8 cellular contexts compared by ENCODE assay signal in genomic region chr4:2930821-2931764, GRCh38. TPM values are rescaled to one million over a fixed set of nuclear protein-coding genes. Genes with fewer than 3 reads are reported as not detected.
DNase-seq lines count a peak whose midpoint lies in the region; ATAC-seq and TF ChIP-seq lines count a peak whose summit lies in the region.

No MANE protein-coding gene starts in this region.

- no peaks in the 10 kb centered on the region for H3K27me3 ChIP-seq in gastrocnemius medialis

- no peaks in the 10 kb centered on the region for H3K79me2 ChIP-seq in OCI-LY7 (ENCODE audit: insufficient read depth, low read depth, low read length)

- intact Hi-C loops in OCI-LY7 (cut with micrococcal nuclease; ENCODE audit: unreplicated experiment) = loop anchor here (1.0 to 10.0 kb wide), 5 partner anchors 79 to 466 kb away; partner anchors contain the start of gene RNF4
- intact Hi-C loops in gastrocnemius medialis (cut with DNase I; ENCODE audit: low total_unique reads) = no loop called here

- TSS peak; percentile 63 for BruUV-seq in OCI-LY7 (replicated peaks; lab: Mats Ljungman, UMichigan)

- POLR2A ChIA-PET in OCI-LY7 (lab: Charles Lee) = interaction anchor here (0.5 to 0.8 kb wide), 2 partner anchors 145 to 400 kb away, joined by 3 read pairs; no protein-coding TSS in a partner anchor

- in situ Hi-C loops in gastrocnemius medialis (cut with MboI; ENCODE audit: low sequenced_read_pairs in 4 of 4) = loop anchor here in 1 of 4 donors (25.0 kb wide), 1 partner anchor 169 kb away; the partner anchor contains the start of gene TNIP2

- TF ChIP-seq POLR2A in gastrocnemius medialis (IDR thresholded peaks at IDR 0.05) = no peak

- ATAC-seq in gastrocnemius medialis (no peak), GM21447 (IDR thresholded peaks at IDR 0.05; ENCODE audit: unreplicated experiment) (no peak), HG03045 (IDR thresholded peaks at IDR 0.05; ENCODE audit: unreplicated experiment) (no peak)

- no peaks in the 10 kb centered on the region for H3K9me2 ChIP-seq in OCI-LY7 (ENCODE audit: insufficient read depth, low read length)

- H3K4me3 ChIP-seq in OCI-LY7 (ENCODE audit: low read depth, low read length, poor library complexity, severe bottlenecking) (peak overlapping the region; percentile 23), fibroblast of the aortic adventitia (ENCODE audit: low read depth, low read length) (no peak overlapping the region), gastrocnemius medialis (no peak overlapping the region)

- TF ChIP-seq CTCF in GM12873 (IDR thresholded peaks at IDR 0.05; ENCODE audit: insufficient read depth, low read depth, low read length, missing control alignments) (peak; percentile 39), OCI-LY7 (conservative IDR thresholded peaks at IDR 0.05; ENCODE audit: low read length) (peak; percentile 33; the same call in 1 of the 2 replicates), fibroblast of the aortic adventitia (IDR thresholded peaks at IDR 0.05; ENCODE audit: insufficient read depth, low read length) (peak; percentile 14), gastrocnemius medialis (IDR thresholded peaks at IDR 0.05 in 4 of 5, conservative IDR thresholded peaks at IDR 0.05 in 1 of 5) (peak in 2 of 5 experiments; percentile 21 to 35)

- DNase-seq in OCI-LY7 (ENCODE audit: low spot score) (no peak), fibroblast of the aortic adventitia (ENCODE audit: low read depth) (no peak), gastrocnemius medialis (peak in 1 of 2 donors; percentile 52), cerebellar cortex (ENCODE audit: low spot score) (no peak), COR-L47 (lab: John Stamatoyannopoulos, UW) (no peak)

- no peaks in the 10 kb centered on the region for H4K20me1 ChIP-seq in OCI-LY7 (ENCODE audit: insufficient read depth, low read length)

- H3K9me3 ChIP-seq in OCI-LY7 (ENCODE audit: low read length) = no peaks in the 10 kb centered on the region
- no peaks in the 10 kb centered on the region for H3K9me3 ChIP-seq in gastrocnemius medialis

- H3K36me3 ChIP-seq in OCI-LY7 (ENCODE audit: insufficient read depth, low read length) (peaks cover 30% of the 10 kb centered on the region), gastrocnemius medialis (peaks cover 0 to 40% of the 10 kb centered on the region in 2 donors)

- H2AFZ ChIP-seq in OCI-LY7 (ENCODE audit: low read length) = no peak overlapping the region

- H3K27ac ChIP-seq in OCI-LY7 (ENCODE audit: low read depth, low read length, poor library complexity, severe bottlenecking) (peak overlapping the region; percentile 61), gastrocnemius medialis (peak overlapping the region; percentile 86 to 98 (median 94))

- CTCF ChIA-PET in OCI-LY7 (lab: Charles Lee; ENCODE audit: unreplicated experiment) = no interaction called here

- H3K4me1 ChIP-seq in OCI-LY7 (ENCODE audit: insufficient read depth, low read length, poor library complexity, severe bottlenecking) = peaks cover 38% of the 10 kb centered on the region
- peaks cover 14 to 17% of the 10 kb centered on the region in 2 donors for H3K4me1 ChIP-seq in gastrocnemius medialis

- H3K4me2 ChIP-seq in OCI-LY7 (ENCODE audit: low read length) = peak overlapping the region; percentile 74

RNA-seq across cellular contexts. Expression of gene NOP14, which starts 32.1 kb away (rescaled TPM):
- 31.7 and 35.9 TPM in 2 replicates for total RNA-seq in OCI-LY7 (2014; rRNA removed; shearing (Covaris generic))
- total RNA-seq in OCI-LY7 (2022) (56.7 and 66.2 TPM in 2 replicates), fibroblast of the aortic adventitia (ENCODE audit: low replicate concordance) (25.6 and 46.7 TPM in 2 replicates), gastrocnemius medialis (10 to 100 TPM; 16.6 to 46.2 (median 36.2) TPM)

RNA-seq across cellular contexts. Expression of gene GRK4, which starts 32.3 kb away (rescaled TPM):
- total RNA-seq in OCI-LY7 (2014; rRNA removed; shearing (Covaris generic)) = 5.3 and 6.5 TPM in 2 replicates
- total RNA-seq in OCI-LY7 (2022) = 8.9 and 9.1 TPM in 2 replicates
- total RNA-seq in fibroblast of the aortic adventitia (ENCODE audit: low replicate concordance) = 8.6 and 16.5 TPM in 2 replicates
- 1 to 10 TPM; 2.8 to 5.8 (median 3.7) TPM for total RNA-seq in gastrocnemius medialis
